In the genomic region with DNA sequence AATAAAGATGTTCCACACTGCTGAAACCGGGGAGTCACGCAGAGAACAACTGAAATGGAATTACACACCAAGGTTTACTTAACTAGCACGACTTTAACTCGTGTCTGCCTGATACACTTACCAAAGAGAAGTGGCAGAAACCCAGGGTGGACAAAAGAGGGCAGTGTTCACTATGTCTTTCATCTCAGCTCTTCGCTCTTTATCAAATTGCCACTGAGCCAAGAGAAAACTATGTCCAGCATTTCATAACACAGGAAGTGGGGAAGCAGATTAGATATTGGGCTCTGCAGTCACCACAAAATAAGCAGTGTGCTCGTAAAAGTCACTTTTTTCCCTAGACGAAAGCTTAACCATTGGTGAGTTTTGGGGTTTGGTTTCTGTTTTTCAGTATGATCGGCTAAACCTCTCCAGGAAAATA, we compare ENCODE assay signal across 8 cellular contexts.
DNase-seq lines count a peak whose midpoint lies in the region; ATAC-seq lines count a peak whose summit lies in the region.

No MANE protein-coding gene starts in this region.

- H3K9ac ChIP-seq in HUES48 (ENCODE audit: low read depth, low read length) (no peak overlapping the region), stomach smooth muscle (ENCODE audit: low read length in 2 of 2) (peak overlapping the region in 1 of 2 donors; percentile 23)

- H3K27ac ChIP-seq in HUES48 (ENCODE audit: low read depth, low read length) (peak overlapping the region; percentile 23), stomach smooth muscle (ENCODE audit: low read length) (no peak overlapping the region)

- CTCF ChIA-PET in activated CD4-positive, alpha-beta T cell treated with anti-CD3 and anti-CD28 coated beads for 36 hours (lab: Charles Lee), result interaction anchor here (0.8 to 7.9 kb wide), 12 partner anchors 11 to 325 kb away, joined by 3 to 58 read pairs (median 4); no protein-coding TSS in a partner anchor

- POLR2A ChIA-PET in activated CD4-positive, alpha-beta T cell treated with anti-CD3 and anti-CD28 coated beads for 36 hours (lab: Charles Lee), result no interaction called here

- H3K4me3 Mint-ChIP-seq in activated CD4-positive, alpha-beta T cell treated with anti-CD3 and anti-CD28 coated beads for 36 hours, result no peak overlapping the region

- H3K9me3 Mint-ChIP-seq in activated CD4-positive, alpha-beta T cell treated with anti-CD3 and anti-CD28 coated beads for 36 hours (ENCODE audit: low read depth), result no peaks in the 10 kb centered on the region

- H3K4me1 ChIP-seq in HUES48 (ENCODE audit: control insufficient read depth, insufficient read depth, low read length) (peaks cover 15% of the 10 kb centered on the region), stomach smooth muscle (ENCODE audit: control insufficient read depth, insufficient read depth, low read length) (peaks cover 8% of the 10 kb centered on the region)

- ATAC-seq in activated CD4-positive, alpha-beta T cell treated with anti-CD3 and anti-CD28 coated beads for 36 hours, result peak; percentile 60
- ATAC-seq in left colon, result peak; percentile 92
- ATAC-seq in HG03108 (IDR thresholded peaks at IDR 0.05; ENCODE audit: unreplicated experiment), result no peak

- H3K4me3 ChIP-seq in HUES48 (ENCODE audit: low read depth, low read length) (no peak overlapping the region; the same call in 1 of the 2 replicates), stomach smooth muscle (ENCODE audit: low read length in 2 of 2) (peak overlapping the region; percentile 9 to 34)

- peaks cover 45% of the 10 kb centered on the region for H3K27me3 Mint-ChIP-seq in activated CD4-positive, alpha-beta T cell treated with anti-CD3 and anti-CD28 coated beads for 36 hours

- H3K4me1 Mint-ChIP-seq in activated CD4-positive, alpha-beta T cell treated with anti-CD3 and anti-CD28 coated beads for 36 hours, result peaks cover 13% of the 10 kb centered on the region

- no peaks in the 10 kb centered on the region for H3K36me3 Mint-ChIP-seq in activated CD4-positive, alpha-beta T cell treated with anti-CD3 and anti-CD28 coated beads for 36 hours (ENCODE audit: low read depth)

- H3K36me3 ChIP-seq in HUES48 (ENCODE audit: control insufficient read depth, insufficient read depth, low read length) (no peaks in the 10 kb centered on the region), stomach smooth muscle (ENCODE audit: control insufficient read depth in 2 of 2, insufficient read depth in 2 of 2, low read length in 2 of 2) (no peaks in the 10 kb centered on the region)

- H3K9me3 ChIP-seq in HUES48 (ENCODE audit: control insufficient read depth, insufficient read depth, low read length), result no peaks in the 10 kb centered on the region
- H3K9me3 ChIP-seq in stomach smooth muscle (ENCODE audit: control insufficient read depth in 2 of 2, low read length in 2 of 2), result no peaks in the 10 kb centered on the region

- intact Hi-C loops in activated CD4-positive, alpha-beta T cell treated with anti-CD3 and anti-CD28 coated beads for 36 hours (cut with DNase I, micrococcal nuclease), result loop anchor here (1.0 to 10.0 kb wide), 5 partner anchors 309 to 894 kb away; no protein-coding TSS in a partner anchor
- intact Hi-C loops in left colon (cut with DNase I, micrococcal nuclease), result loop anchor here in 1 of 2 donors (10.0 kb wide), 1 partner anchor 316 kb away; a partner anchor contains a TSS

- H3K27me3 ChIP-seq in HUES48 (ENCODE audit: control insufficient read depth, insufficient read depth, low read length) (peaks cover 20% of the 10 kb centered on the region), stomach smooth muscle (ENCODE audit: control insufficient read depth in 1 of 2, insufficient read depth in 2 of 2, low read length in 2 of 2) (peaks cover 19 to 32% of the 10 kb centered on the region in 2 donors)

- H3K27ac Mint-ChIP-seq in activated CD4-positive, alpha-beta T cell treated with anti-CD3 and anti-CD28 coated beads for 36 hours, result no peak overlapping the region

- DNase-seq in activated CD4-positive, alpha-beta T cell treated with anti-CD3 and anti-CD28 coated beads for 36 hours, result no peak
- DNase-seq in activated CD4-positive, alpha-beta T cell treated with anti-CD3 and anti-CD28 coated beads for 4 hours, result no peak
- DNase-seq in OCI-M1 (lab: John Stamatoyannopoulos, UW), result peak; percentile 93
- DNase-seq in cerebellum (ENCODE audit: low spot score), result peak; percentile 36
- no peak for DNase-seq in left colon

Comparison
In these comparisons a context has a peak if more than half of its experiments do, and no peak if none do; other contexts are left out.
1. DNase-seq: peak in OCI-M1 (single experiment) and cerebellum (single experiment); none in activated CD4-positive, alpha-beta T cell treated with anti-CD3 and anti-CD28 coated beads for 36 hours (single experiment), activated CD4-positive, alpha-beta T cell treated with anti-CD3 and anti-CD28 coated beads for 4 hours (0 of 2) and left colon (0 of 2).